ENCODE assay signal across 27 cellular contexts in the genomic region with DNA sequence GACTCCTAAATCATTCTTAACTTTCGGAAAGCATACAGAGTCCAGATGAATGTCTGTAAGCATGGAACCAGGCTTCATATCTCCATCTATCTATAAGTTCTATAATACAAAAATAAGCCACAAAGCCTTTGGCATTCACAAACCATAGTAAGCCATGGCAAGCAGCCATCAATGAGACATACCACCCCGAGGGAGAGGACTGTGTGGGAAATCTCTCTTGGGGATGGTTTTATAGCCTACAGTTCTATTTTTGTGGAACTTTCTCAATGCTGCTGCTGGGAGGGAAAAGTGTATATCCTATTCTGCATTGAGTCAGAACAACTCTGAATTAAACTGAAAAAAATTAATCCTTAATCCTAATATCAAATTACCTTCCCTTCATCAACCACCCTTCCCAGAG.
"Had no signal": no experiment of that assay in that cellular context is flagged by ENCODE, and none has a peak within 500 bp of the region (broad histone marks: within the 10 kb centered on the region; RNA-seq: fewer than 3 reads in every experiment).

No MANE protein-coding gene starts in this region.

- H3K36me3 Mint-ChIP-seq: activated CD4-positive, alpha-beta memory T cell treated with anti-CD3 and anti-CD28 coated beads for 36 hours; natural killer cell treated with Interleukin-12 subunit alpha and Interleukin-12 subunit beta and Interleukin-15 and Interleukin-18, amount 100 ng/mL, for 72 hours; stimulated activated effector memory CD8-positive, alpha-beta T cell treated with anti-CD3 and anti-CD28 coated beads, Interleukin-12 subunit alpha, Interleukin-12 subunit beta, amount 100 ng/mL, for 72 hours had no signal

- H3K27ac Mint-ChIP-seq: activated CD4-positive, alpha-beta memory T cell treated with anti-CD3 and anti-CD28 coated beads for 36 hours; activated CD4-positive, alpha-beta T cell treated with anti-CD3 and anti-CD28 coated beads, Interleukin-2, amount 10 ng/mL, durations not matched to agents 24 days and 14 days; activated naive CD4-positive, alpha-beta T cell treated with anti-CD3 and anti-CD28 coated beads, Interleukin-2, amount 10 ng/mL, durations not matched to agents 7 days and 5 days; activated naive CD8-positive, alpha-beta T cell treated with anti-CD3 and anti-CD28 coated beads, Interleukin-2, amount 10 ng/mL, durations not matched to agents 7 days and 5 days; natural killer cell treated with Interleukin-12 subunit alpha and Interleukin-12 subunit beta and Interleukin-15 and Interleukin-18, amount 100 ng/mL, for 72 hours; progenitor cell of endocrine pancreas; stimulated activated effector memory CD8-positive, alpha-beta T cell treated with anti-CD3 and anti-CD28 coated beads, Interleukin-12 subunit alpha, Interleukin-12 subunit beta, amount 100 ng/mL, for 72 hours; stimulated activated naive CD8-positive, alpha-beta T cell treated with anti-CD3 and anti-CD28 coated beads, Interleukin-15, Interleukin-2, amounts not matched to agents 100 ng/mL and 50 ng/mL, for 24 hours; type B pancreatic cell had no signal

- H3K27me3 ChIP-seq: brain microvascular endothelial cell, esophagus muscularis mucosa, left lung, neutrophil, ovary, right lobe of liver, vagina had no signal

- H3K27ac ChIP-seq: brain microvascular endothelial cell, esophagus muscularis mucosa, left lung, neutrophil, ovary, right lobe of liver, skin epidermis, thoracic aorta, vagina had no signal

- H3K4me3 Mint-ChIP-seq: activated CD4-positive, alpha-beta memory T cell treated with anti-CD3 and anti-CD28 coated beads for 36 hours; activated CD4-positive, alpha-beta T cell treated with anti-CD3 and anti-CD28 coated beads, Interleukin-2, amount 10 ng/mL, durations not matched to agents 24 days and 14 days; activated naive CD4-positive, alpha-beta T cell treated with anti-CD3 and anti-CD28 coated beads, Interleukin-2, amount 10 ng/mL, durations not matched to agents 7 days and 5 days; activated naive CD8-positive, alpha-beta T cell treated with anti-CD3 and anti-CD28 coated beads, Interleukin-2, amount 10 ng/mL, durations not matched to agents 7 days and 5 days; natural killer cell treated with Interleukin-12 subunit alpha and Interleukin-12 subunit beta and Interleukin-15 and Interleukin-18, amount 100 ng/mL, for 72 hours; stimulated activated effector memory CD8-positive, alpha-beta T cell treated with anti-CD3 and anti-CD28 coated beads, Interleukin-12 subunit alpha, Interleukin-12 subunit beta, amount 100 ng/mL, for 72 hours; stimulated activated naive CD8-positive, alpha-beta T cell treated with anti-CD3 and anti-CD28 coated beads, Interleukin-15, Interleukin-2, amounts not matched to agents 100 ng/mL and 50 ng/mL, for 24 hours; type B pancreatic cell had no signal

- H3K27me3 Mint-ChIP-seq: activated CD4-positive, alpha-beta memory T cell treated with anti-CD3 and anti-CD28 coated beads for 36 hours; stimulated activated naive CD8-positive, alpha-beta T cell treated with anti-CD3 and anti-CD28 coated beads, Interleukin-15, Interleukin-2, amounts not matched to agents 100 ng/mL and 50 ng/mL, for 24 hours; type B pancreatic cell had no signal

- H3K4me1 Mint-ChIP-seq: activated naive CD4-positive, alpha-beta T cell treated with anti-CD3 and anti-CD28 coated beads, Interleukin-2, amount 10 ng/mL, durations not matched to agents 7 days and 5 days; stimulated activated effector memory CD8-positive, alpha-beta T cell treated with anti-CD3 and anti-CD28 coated beads, Interleukin-12 subunit alpha, Interleukin-12 subunit beta, amount 100 ng/mL, for 72 hours had no signal

- H3K4me3 ChIP-seq: esophagus muscularis mucosa, left lung, lung, mucosa of descending colon, ovary, right lobe of liver, skin epidermis, thoracic aorta, vagina had no signal

- DNase-seq: activated CD4-positive, alpha-beta memory T cell treated with anti-CD3 and anti-CD28 coated beads for 36 hours; activated CD4-positive, alpha-beta T cell treated with anti-CD3 and anti-CD28 coated beads, Interleukin-2, amount 10 ng/mL, durations not matched to agents 24 days and 14 days; activated CD4-positive, CD25-positive, alpha-beta regulatory T cell treated with anti-CD3 and anti-CD28 coated beads, Interleukin-2, amount 50 U/mL, for 72 hours; activated CD8-positive, alpha-beta memory T cell treated with anti-CD3 and anti-CD28 coated beads, Interleukin-2, amount 50 U/mL, for 4 hours; activated gamma-delta T cell; activated naive CD4-positive, alpha-beta T cell treated with anti-CD3 and anti-CD28 coated beads, Interleukin-2, amount 10 ng/mL, durations not matched to agents 7 days and 5 days; activated naive CD8-positive, alpha-beta T cell treated with anti-CD3 and anti-CD28 coated beads, Interleukin-2, amount 10 ng/mL, durations not matched to agents 7 days and 5 days; activated T-cell treated with anti-CD3 and anti-CD28 coated beads, Interleukin-2, amount 50 U/mL, for 1 hour; brain microvascular endothelial cell; caudate nucleus; left lung; mucosa of descending colon; ovary; right lobe of liver; stimulated activated CD4-positive, alpha-beta T cell treated with anti-CD3 and anti-CD28 coated beads, Interleukin-4, amount 100 ng/mL, for 24 hours; T-helper 2 cell had no signal

- H3K9me3 Mint-ChIP-seq: activated CD4-positive, alpha-beta memory T cell treated with anti-CD3 and anti-CD28 coated beads for 36 hours; activated naive CD4-positive, alpha-beta T cell treated with anti-CD3 and anti-CD28 coated beads, Interleukin-2, amount 10 ng/mL, durations not matched to agents 7 days and 5 days; stimulated activated naive CD8-positive, alpha-beta T cell treated with anti-CD3 and anti-CD28 coated beads, Interleukin-15, Interleukin-2, amounts not matched to agents 100 ng/mL and 50 ng/mL, for 24 hours; type B pancreatic cell had no signal

- H3K9me3 ChIP-seq: esophagus muscularis mucosa, left lung, mucosa of descending colon, neutrophil, ovary, right lobe of liver, thoracic aorta, vagina had no signal

- H3K4me1 ChIP-seq: left lung, right lobe of liver had no signal

- ATAC-seq: left lung; mucosa of descending colon; natural killer cell treated with Interleukin-12 subunit alpha and Interleukin-12 subunit beta and Interleukin-15 and Interleukin-18, amount 100 ng/mL, for 72 hours; right lobe of liver; stimulated activated effector memory CD8-positive, alpha-beta T cell treated with anti-CD3 and anti-CD28 coated beads, Interleukin-12 subunit alpha, Interleukin-12 subunit beta, amount 100 ng/mL, for 72 hours had no signal

- H3K36me3 ChIP-seq: brain microvascular endothelial cell, left lung, neutrophil, ovary, right lobe of liver, thoracic aorta, vagina had no signal
